Comparison of ENCODE assay signal across 13 cellular contexts in genomic region chr9:91589101-91589553, GRCh38.
DNase-seq lines count a peak whose midpoint lies in the region; ATAC-seq and TF ChIP-seq lines count a peak whose summit lies in the region.
"Had no signal": no experiment of that assay in that cellular context is flagged by ENCODE, and none has a peak within 500 bp of the region (broad histone marks: within the 10 kb centered on the region; RNA-seq: fewer than 3 reads in every experiment).

No MANE protein-coding gene starts in this region.

- intact Hi-C loops in sciatic nerve (cut with DNase I) (no loop called here), dorsolateral prefrontal cortex (cut with DNase I) (no loop called here)
- intact Hi-C loops in activated CD4-positive, alpha-beta T cell treated with anti-CD3 and anti-CD28 coated beads, Interleukin-2, amount 10 ng/mL, durations not matched to agents 24 days and 14 days (cut with micrococcal nuclease): no loop called here

- no peaks in the 10 kb centered on the region for H3K36me3 Mint-ChIP-seq in activated CD4-positive, alpha-beta T cell treated with anti-CD3 and anti-CD28 coated beads, Interleukin-2, amount 10 ng/mL, durations not matched to agents 24 days and 14 days (ENCODE audit: low read depth)
- H3K36me3 Mint-ChIP-seq: natural killer cell treated with Interleukin-12 subunit alpha and Interleukin-12 subunit beta and Interleukin-15 and Interleukin-18, amount 100 ng/mL, for 72 hours had no signal

- no peak for TF ChIP-seq CTCF in GM06990 (IDR thresholded peaks at IDR 0.05; ENCODE audit: insufficient read depth, low read length, poor library complexity, severe bottlenecking)
- peak; percentile 5 for TF ChIP-seq CTCF in fibroblast of pulmonary artery (IDR thresholded peaks at IDR 0.05; ENCODE audit: low read length, missing control alignments)
- TF ChIP-seq CTCF in dorsolateral prefrontal cortex (IDR thresholded peaks at IDR 0.05 in 54 of 56, conservative IDR thresholded peaks at IDR 0.05 in 2 of 56; ENCODE audit: low read depth in 1 of 56, partially characterized antibody in 56 of 56): no peak

- ATAC-seq in sciatic nerve: peak; percentile 59
- ATAC-seq: HepG2; natural killer cell treated with Interleukin-12 subunit alpha and Interleukin-12 subunit beta and Interleukin-15 and Interleukin-18, amount 100 ng/mL, for 72 hours; Panc1 had no signal

- H3K4me3 ChIP-seq in GM06990 (replicated peaks; ENCODE audit: low read depth, low read length) (no peak overlapping the region), fibroblast of pulmonary artery (replicated peaks; ENCODE audit: low read depth, low read length) (no peak overlapping the region), dorsolateral prefrontal cortex (no peak overlapping the region)

- peak; percentile 15 for DNase-seq in GM06990 (ENCODE audit: extremely low read depth, insufficient read length)
- peak; percentile 33 for DNase-seq in NCI-H226
- DNase-seq in fibroblast of pulmonary artery (ENCODE audit: low read depth): peak; percentile 97
- no peak for DNase-seq in sciatic nerve (ENCODE audit: low spot score)
- DNase-seq in dorsolateral prefrontal cortex: no peak
- DNase-seq in GM19240 (ENCODE audit: insufficient read length, low spot score): no peak
- DNase-seq in activated CD4-positive, alpha-beta T cell treated with anti-CD3 and anti-CD28 coated beads, Interleukin-2, amount 10 ng/mL, durations not matched to agents 24 days and 14 days: no peak
- DNase-seq in dedifferentiated amniotic fluid mesenchymal stem cell (ENCODE audit: extremely low spot score): no peak
- DNase-seq: cortex of kidney had no signal

- H3K27me3 Mint-ChIP-seq in activated CD4-positive, alpha-beta T cell treated with anti-CD3 and anti-CD28 coated beads, Interleukin-2, amount 10 ng/mL, durations not matched to agents 24 days and 14 days: peaks cover 5% of the 10 kb centered on the region

- H3K4me1 Mint-ChIP-seq in activated CD4-positive, alpha-beta T cell treated with anti-CD3 and anti-CD28 coated beads, Interleukin-2, amount 10 ng/mL, durations not matched to agents 24 days and 14 days: no peaks in the 10 kb centered on the region

- H3K27ac ChIP-seq in dorsolateral prefrontal cortex: no peak overlapping the region

- H3K27me3 ChIP-seq in GM06990 (replicated peaks; ENCODE audit: control insufficient read depth, insufficient read depth, low read length) (no peaks in the 10 kb centered on the region; the same call in 1 of the 2 replicates), dorsolateral prefrontal cortex (peaks cover 0 to 4% (median 0%) of the 10 kb centered on the region in 45 donors)

- no peak overlapping the region for H3K27ac Mint-ChIP-seq in activated CD4-positive, alpha-beta T cell treated with anti-CD3 and anti-CD28 coated beads, Interleukin-2, amount 10 ng/mL, durations not matched to agents 24 days and 14 days
- H3K27ac Mint-ChIP-seq: activated T-helper 1 cell treated with anti-CD3 and anti-CD28 coated beads, Interleukin-12 subunit alpha, Interleukin-12 subunit beta, Interleukin-2, Interleukin-4 antibody, amounts not matched to agents 30 ng/mL and 10 ng/mL and 1 ng/mL, durations not matched to agents 14 hours and 24 hours and 36 hours; natural killer cell treated with Interleukin-12 subunit alpha and Interleukin-12 subunit beta and Interleukin-15 and Interleukin-18, amount 100 ng/mL, for 72 hours had no signal

- H3K36me3 ChIP-seq in GM06990 (ENCODE audit: control insufficient read depth, insufficient read depth, low read length): no peaks in the 10 kb centered on the region

- H3K4me3 Mint-ChIP-seq in activated CD4-positive, alpha-beta T cell treated with anti-CD3 and anti-CD28 coated beads, Interleukin-2, amount 10 ng/mL, durations not matched to agents 24 days and 14 days: no peak overlapping the region
- H3K4me3 Mint-ChIP-seq: activated T-helper 1 cell treated with anti-CD3 and anti-CD28 coated beads, Interleukin-12 subunit alpha, Interleukin-12 subunit beta, Interleukin-2, Interleukin-4 antibody, amounts not matched to agents 30 ng/mL and 10 ng/mL and 1 ng/mL, durations not matched to agents 14 hours and 24 hours and 36 hours; natural killer cell treated with Interleukin-12 subunit alpha and Interleukin-12 subunit beta and Interleukin-15 and Interleukin-18, amount 100 ng/mL, for 72 hours had no signal

- no peaks in the 10 kb centered on the region for H3K9me3 Mint-ChIP-seq in activated CD4-positive, alpha-beta T cell treated with anti-CD3 and anti-CD28 coated beads, Interleukin-2, amount 10 ng/mL, durations not matched to agents 24 days and 14 days
- H3K9me3 Mint-ChIP-seq: activated T-helper 1 cell treated with anti-CD3 and anti-CD28 coated beads, Interleukin-12 subunit alpha, Interleukin-12 subunit beta, Interleukin-2, Interleukin-4 antibody, amounts not matched to agents 30 ng/mL and 10 ng/mL and 1 ng/mL, durations not matched to agents 14 hours and 24 hours and 36 hours; natural killer cell treated with Interleukin-12 subunit alpha and Interleukin-12 subunit beta and Interleukin-15 and Interleukin-18, amount 100 ng/mL, for 72 hours had no signal

Comparison
In these comparisons a context has a peak if more than half of its experiments do, and no peak if none do; other contexts are left out.
1. DNase-seq: peak in GM06990 (single experiment), NCI-H226 (single experiment) and fibroblast of pulmonary artery (single experiment); none in sciatic nerve (single experiment), dorsolateral prefrontal cortex (0 of 10), GM19240 (single experiment), activated CD4-positive, alpha-beta T cell treated with anti-CD3 and anti-CD28 coated beads, Interleukin-2, amount 10 ng/mL, durations not matched to agents 24 days and 14 days (single experiment) and dedifferentiated amniotic fluid mesenchymal stem cell (single experiment).